Comparison of ENCODE assay signal across 16 cellular contexts in the genomic region with DNA sequence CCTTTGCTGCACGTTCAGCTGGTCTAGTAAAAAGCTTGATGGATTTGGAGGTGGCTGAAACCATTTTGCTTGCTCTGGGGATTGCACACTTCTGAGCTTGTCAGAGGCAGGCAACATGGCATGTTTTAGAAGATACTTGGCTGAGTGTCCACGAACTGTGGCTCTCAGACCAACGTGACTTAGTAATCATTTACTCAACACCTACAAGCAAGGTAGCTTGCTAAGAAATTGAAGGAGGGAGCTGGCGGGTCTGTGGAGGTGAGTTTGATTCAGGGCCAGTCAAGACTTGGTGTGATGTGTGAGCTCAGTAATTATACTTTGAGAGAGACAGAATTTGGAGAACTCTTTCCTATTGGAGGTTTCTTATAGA.
DNase-seq lines count a peak whose midpoint lies in the region; ATAC-seq and TF ChIP-seq lines count a peak whose summit lies in the region.
"Had no signal": no experiment of that assay in that cellular context is flagged by ENCODE, and none has a peak within 500 bp of the region (broad histone marks: within the 10 kb centered on the region; RNA-seq: fewer than 3 reads in every experiment).

No MANE protein-coding gene starts in this region.

- peaks cover 46% of the 10 kb centered on the region for H3K4me1 Mint-ChIP-seq in nephron

- CTCF ChIA-PET in SK-N-SH (lab: Yijun Ruan, JAX): interaction anchor here (1.0 kb wide), 2 partner anchors 238 to 609 kb away, joined by 3 to 4 read pairs; no protein-coding TSS in a partner anchor

- peaks cover 3% of the 10 kb centered on the region for H3K36me3 Mint-ChIP-seq in nephron (ENCODE audit: low read depth)

- H3K9ac ChIP-seq in SK-N-SH: no peak overlapping the region

- peaks cover 5% of the 10 kb centered on the region; the same call in 1 of the 2 replicates for H4K20me1 ChIP-seq in SK-N-SH (ENCODE audit: insufficient read depth)

- no peak overlapping the region for H2AFZ ChIP-seq in SK-N-SH (ENCODE audit: low read depth)

- no peak for DNase-seq in SK-N-SH
- no peak for DNase-seq in coronary artery (ENCODE audit: low spot score)
- DNase-seq in tibial nerve (ENCODE audit: low spot score in 2 of 2): no peak
- DNase-seq in HPDE6-E6E7 (ENCODE audit: extremely low spot score): no peak
- DNase-seq: activated CD4-positive, alpha-beta T cell treated with anti-CD3 and anti-CD28 coated beads, Interleukin-2, amount 10 ng/mL, durations not matched to agents 24 days and 14 days; central memory CD4-positive, alpha-beta T cell; effector memory CD4-positive, alpha-beta T cell; GOT3; occipital lobe had no signal

- no peaks in the 10 kb centered on the region for H3K27me3 Mint-ChIP-seq in nephron (ENCODE audit: low read depth)
- H3K27me3 Mint-ChIP-seq: activated CD4-positive, alpha-beta T cell treated with anti-CD3 and anti-CD28 coated beads, Interleukin-2, amount 10 ng/mL, durations not matched to agents 24 days and 14 days had no signal

- no peaks in the 10 kb centered on the region for H3K9me2 ChIP-seq in SK-N-SH

- peaks cover 85% of the 10 kb centered on the region for H3K79me2 ChIP-seq in SK-N-SH (ENCODE audit: insufficient read depth)

- H3K9me3 Mint-ChIP-seq in nephron: no peaks in the 10 kb centered on the region
- H3K9me3 Mint-ChIP-seq: activated CD4-positive, alpha-beta T cell treated with anti-CD3 and anti-CD28 coated beads, Interleukin-2, amount 10 ng/mL, durations not matched to agents 24 days and 14 days; activated naive CD4-positive, alpha-beta T cell treated with anti-CD3 and anti-CD28 coated beads, Interleukin-2, amount 50 U/mL, for 72 hours had no signal

- TF ChIP-seq EP300 in SK-N-SH (IDR thresholded peaks at IDR 0.05; ENCODE audit: borderline replicate concordance in 1 of 2, low read depth in 1 of 2, low read length in 1 of 2) (no peak), tibial nerve (IDR thresholded peaks at IDR 0.05) (no peak)

- ATAC-seq in SK-N-SH treated with all-trans-retinoic acid at 6 μM for 48 hours (no peak), GM21619 (IDR thresholded peaks at IDR 0.05; ENCODE audit: unreplicated experiment) (no peak), GM19324 (IDR thresholded peaks at IDR 0.05; ENCODE audit: low FRiP score, unreplicated experiment) (no peak)
- ATAC-seq: activated naive CD4-positive, alpha-beta T cell treated with anti-CD3 and anti-CD28 coated beads, Interleukin-2, amount 50 U/mL, for 72 hours had no signal

- H3K4me3 ChIP-seq in SK-N-SH (ENCODE audit: low read depth in 2 of 2, low read length in 1 of 2) (no peak overlapping the region), coronary artery (peak overlapping the region; percentile 7), tibial nerve (no peak overlapping the region)
- H3K4me3 ChIP-seq: SK-N-MC had no signal

- H3K4me1 ChIP-seq in SK-N-SH (ENCODE audit: control insufficient read depth in 1 of 2, insufficient read depth in 2 of 2, low read depth in 1 of 2, low read length in 1 of 2) (peaks cover 0 to 28% of the 10 kb centered on the region in 2 experiments; a peak in 3 of 4 replicates), tibial nerve (peaks cover 0 to 56% (median 32%) of the 10 kb centered on the region in 4 donors)

- H3K4me3 Mint-ChIP-seq in nephron: no peak overlapping the region
- H3K4me3 Mint-ChIP-seq: activated CD4-positive, alpha-beta T cell treated with anti-CD3 and anti-CD28 coated beads, Interleukin-2, amount 10 ng/mL, durations not matched to agents 24 days and 14 days had no signal

- H3K27me3 ChIP-seq in SK-N-SH (ENCODE audit: insufficient read depth) (no peaks in the 10 kb centered on the region), tibial nerve (no peaks in the 10 kb centered on the region)

- peak overlapping the region; percentile 37 to 87 (median 54) for H3K27ac Mint-ChIP-seq in nephron
- H3K27ac Mint-ChIP-seq: activated CD4-positive, alpha-beta T cell treated with anti-CD3 and anti-CD28 coated beads, Interleukin-2, amount 10 ng/mL, durations not matched to agents 24 days and 14 days; activated naive CD4-positive, alpha-beta T cell treated with anti-CD3 and anti-CD28 coated beads, Interleukin-2, amount 50 U/mL, for 72 hours had no signal

- TF ChIP-seq RAD21 in SK-N-SH (IDR thresholded peaks at IDR 0.05; ENCODE audit: low read length): no peak

- H3K27ac ChIP-seq in SK-N-SH (ENCODE audit: low read depth in 2 of 2, low read length in 1 of 2) (peak overlapping the region in 1 of 2 experiments; percentile 83; a peak in 3 of 4 replicates), coronary artery (peak overlapping the region in 1 of 2 donors; percentile 36), tibial nerve (peak overlapping the region in 3 of 4 donors; percentile 70 to 82 (median 81))
- H3K27ac ChIP-seq: 22Rv1 had no signal

- no peak for TF ChIP-seq POLR2A in tibial nerve (IDR thresholded peaks at IDR 0.05)

- TF ChIP-seq CTCF in SK-N-SH (IDR thresholded peaks at IDR 0.05) (no peak), coronary artery (IDR thresholded peaks at IDR 0.05) (no peak), nephron (IDR thresholded peaks at IDR 0.05; ENCODE audit: unreplicated experiment in 3 of 3) (no peak), tibial nerve (IDR thresholded peaks at IDR 0.05) (no peak)

- H3K9me3 ChIP-seq in SK-N-SH (no peaks in the 10 kb centered on the region), tibial nerve (no peaks in the 10 kb centered on the region)

- peaks cover 17% of the 10 kb centered on the region for H3F3A ChIP-seq in SK-N-SH (replicated peaks; ENCODE audit: insufficient read depth)

- POLR2A ChIA-PET in SK-N-SH (lab: Yijun Ruan, JAX): no interaction called here

- H3K36me3 ChIP-seq in SK-N-SH (replicated peaks in 1 of 2; ENCODE audit: control insufficient read depth in 1 of 2, insufficient read depth in 2 of 2, low read length in 1 of 2): peaks cover 0 to 5% of the 10 kb centered on the region in 2 experiments
- H3K36me3 ChIP-seq in tibial nerve: no peaks in the 10 kb centered on the region

- H3K4me2 ChIP-seq in SK-N-SH: 0 out of 2 replicates have a peak overlapping the region, but pooled peaks have one; percentile 68

- WGBS in SK-N-SH (ENCODE audit: low lambda C conversion rate): 54% methylated on average over 4 of the region's 4 CpGs
- whole genome bisulfite sequencing in tibial nerve, 2 donors: 58 to 67% methylated on average over 4 of the region's 4 CpGs

TF ChIP-seq in SK-N-SH, 30 proteins besides CTCF, POLR2A, EP300 and RAD21 (continues in another document):
- TF ChIP-seq USF1 (IDR thresholded peaks at IDR 0.05; ENCODE audit: borderline replicate concordance, low read depth) (no peak), FOXJ3 (CRISPR knock-in tag; IDR thresholded peaks at IDR 0.05) (no peak), RXRA (IDR thresholded peaks at IDR 0.05; ENCODE audit: borderline replicate concordance, low read depth) (no peak), YY1 (IDR thresholded peaks at IDR 0.05; ENCODE audit: low read depth) (no peak), GABPA (IDR thresholded peaks at IDR 0.05; ENCODE audit: low read depth) (no peak)
- TF ChIP-seq, protein P1, sequence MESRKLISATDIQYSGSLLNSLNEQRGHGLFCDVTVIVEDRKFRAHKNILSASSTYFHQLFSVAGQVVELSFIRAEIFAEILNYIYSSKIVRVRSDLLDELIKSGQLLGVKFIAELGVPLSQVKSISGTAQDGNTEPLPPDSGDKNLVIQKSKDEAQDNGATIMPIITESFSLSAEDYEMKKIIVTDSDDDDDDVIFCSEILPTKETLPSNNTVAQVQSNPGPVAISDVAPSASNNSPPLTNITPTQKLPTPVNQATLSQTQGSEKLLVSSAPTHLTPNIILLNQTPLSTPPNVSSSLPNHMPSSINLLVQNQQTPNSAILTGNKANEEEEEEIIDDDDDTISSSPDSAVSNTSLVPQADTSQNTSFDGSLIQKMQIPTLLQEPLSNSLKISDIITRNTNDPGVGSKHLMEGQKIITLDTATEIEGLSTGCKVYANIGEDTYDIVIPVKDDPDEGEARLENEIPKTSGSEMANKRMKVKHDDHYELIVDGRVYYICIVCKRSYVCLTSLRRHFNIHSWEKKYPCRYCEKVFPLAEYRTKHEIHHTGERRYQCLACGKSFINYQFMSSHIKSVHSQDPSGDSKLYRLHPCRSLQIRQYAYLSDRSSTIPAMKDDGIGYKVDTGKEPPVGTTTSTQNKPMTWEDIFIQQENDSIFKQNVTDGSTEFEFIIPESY (IDR thresholded peaks at IDR 0.05; ENCODE audit: borderline replicate concordance, low read depth): no peak

TF ChIP-seq in SK-N-SH treated with all-trans-retinoic acid at 6 μM for 48 hours, 23 proteins besides CTCF, POLR2A, EP300 and RAD21:
- TF ChIP-seq BACH2 (CRISPR knock-in tag; IDR thresholded peaks at IDR 0.05; ENCODE audit: borderline replicate concordance) (no peak), ARNTL (CRISPR knock-in tag; IDR thresholded peaks at IDR 0.05; ENCODE audit: borderline replicate concordance, low read depth) (no peak), ZFP3 (CRISPR knock-in tag; IDR thresholded peaks at IDR 0.05) (no peak), ISL1 (CRISPR knock-in tag; IDR thresholded peaks at IDR 0.05) (no peak), CSDC2 (CRISPR knock-in tag; IDR thresholded peaks at IDR 0.05) (no peak), PPARA (CRISPR knock-in tag; IDR thresholded peaks at IDR 0.05; ENCODE audit: borderline replicate concordance) (no peak), ZNF565 (CRISPR knock-in tag; conservative IDR thresholded peaks at IDR 0.05; ENCODE audit: low read depth) (no peak), GLIS3 (CRISPR knock-in tag; IDR thresholded peaks at IDR 0.05) (no peak), SNAI2 (CRISPR knock-in tag; IDR thresholded peaks at IDR 0.05) (no peak), TCF4 (CRISPR knock-in tag; IDR thresholded peaks at IDR 0.05; ENCODE audit: borderline replicate concordance) (no peak), OSR1 (CRISPR knock-in tag; IDR thresholded peaks at IDR 0.05) (no peak), TOX (CRISPR knock-in tag; IDR thresholded peaks at IDR 0.05; ENCODE audit: borderline replicate concordance) (no peak)
- TF ChIP-seq, protein P2, sequence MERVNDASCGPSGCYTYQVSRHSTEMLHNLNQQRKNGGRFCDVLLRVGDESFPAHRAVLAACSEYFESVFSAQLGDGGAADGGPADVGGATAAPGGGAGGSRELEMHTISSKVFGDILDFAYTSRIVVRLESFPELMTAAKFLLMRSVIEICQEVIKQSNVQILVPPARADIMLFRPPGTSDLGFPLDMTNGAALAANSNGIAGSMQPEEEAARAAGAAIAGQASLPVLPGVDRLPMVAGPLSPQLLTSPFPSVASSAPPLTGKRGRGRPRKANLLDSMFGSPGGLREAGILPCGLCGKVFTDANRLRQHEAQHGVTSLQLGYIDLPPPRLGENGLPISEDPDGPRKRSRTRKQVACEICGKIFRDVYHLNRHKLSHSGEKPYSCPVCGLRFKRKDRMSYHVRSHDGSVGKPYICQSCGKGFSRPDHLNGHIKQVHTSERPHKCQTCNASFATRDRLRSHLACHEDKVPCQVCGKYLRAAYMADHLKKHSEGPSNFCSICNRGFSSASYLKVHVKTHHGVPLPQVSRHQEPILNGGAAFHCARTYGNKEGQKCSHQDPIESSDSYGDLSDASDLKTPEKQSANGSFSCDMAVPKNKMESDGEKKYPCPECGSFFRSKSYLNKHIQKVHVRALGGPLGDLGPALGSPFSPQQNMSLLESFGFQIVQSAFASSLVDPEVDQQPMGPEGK (CRISPR knock-in tag; IDR thresholded peaks at IDR 0.05; ENCODE audit: borderline replicate concordance): no peak
